15 cellular contexts compared by ENCODE assay signal in genomic region chr15:84914351-84914750, GRCh38. TPM values are rescaled to one million over a fixed set of nuclear protein-coding genes. Genes with fewer than 3 reads are reported as not detected.
DNase-seq lines count a peak whose midpoint lies in the region; ATAC-seq and TF ChIP-seq lines count a peak whose summit lies in the region.
"Had no signal": no experiment of that assay in that cellular context is flagged by ENCODE, and none has a peak within 500 bp of the region (broad histone marks: within the 10 kb centered on the region; RNA-seq: fewer than 3 reads in every experiment).

No MANE protein-coding gene starts in this region.

- H3K79me2 ChIP-seq in SK-N-SH (ENCODE audit: insufficient read depth) (no peaks in the 10 kb centered on the region), hepatocyte (no peaks in the 10 kb centered on the region)

- no peak for TF ChIP-seq RAD21 in SK-N-SH (IDR thresholded peaks at IDR 0.05; ENCODE audit: low read length)

- H3K9ac ChIP-seq in SK-N-SH, result peak overlapping the region; percentile 57; the same call in 1 of the 2 replicates

- H3K4me1 ChIP-seq in SK-N-SH (ENCODE audit: control insufficient read depth in 1 of 2, insufficient read depth in 2 of 2, low read depth in 1 of 2, low read length in 1 of 2) (peaks cover 38 to 46% of the 10 kb centered on the region in 2 experiments; a peak in 3 of 4 replicates), hepatocyte (ENCODE audit: insufficient read depth) (peaks cover 38% of the 10 kb centered on the region)

- no peaks in the 10 kb centered on the region for H4K20me1 ChIP-seq in SK-N-SH (ENCODE audit: insufficient read depth)
- H4K20me1 ChIP-seq in hepatocyte (ENCODE audit: insufficient read depth, poor library complexity, severe bottlenecking), result no peaks in the 10 kb centered on the region

- H3K4me2 ChIP-seq in SK-N-SH (peak overlapping the region; percentile 35; the same call in 1 of the 2 replicates), hepatocyte (peak overlapping the region; percentile 20)

- H3K4me3 ChIP-seq in SK-N-SH (ENCODE audit: low read depth in 2 of 2, low read length in 1 of 2) (no peak overlapping the region), hepatocyte (no peak overlapping the region)
- H3K4me3 ChIP-seq: spleen had no signal

- H3K9me2 ChIP-seq in SK-N-SH (no peaks in the 10 kb centered on the region), hepatocyte (replicated peaks; ENCODE audit: insufficient read depth) (no peaks in the 10 kb centered on the region)

- ATAC-seq in SK-N-SH treated with all-trans-retinoic acid at 6 μM for 48 hours, result no peak
- ATAC-seq in stimulated activated memory B cell treated with anti-CD40 and anti-IgM and Interleukin-4, amounts not matched to agents 10 μg/mL and 1 μg/mL and 100 μg/mL, for 72 hours, result no peak
- ATAC-seq in HG03565 (IDR thresholded peaks at IDR 0.05; ENCODE audit: unreplicated experiment), result no peak

- no peak for TF ChIP-seq CTCF in SK-N-SH (IDR thresholded peaks at IDR 0.05)
- TF ChIP-seq CTCF in RWPE1 (conservative IDR thresholded peaks at IDR 0.05; ENCODE audit: low read depth), result no peak
- TF ChIP-seq CTCF in hepatocyte (IDR thresholded peaks at IDR 0.05; ENCODE audit: poor library complexity), result no peak

- no peak for TF ChIP-seq EP300 in SK-N-SH (IDR thresholded peaks at IDR 0.05; ENCODE audit: borderline replicate concordance in 1 of 2, low read depth in 1 of 2, low read length in 1 of 2)

- peaks cover 22% of the 10 kb centered on the region for H3F3A ChIP-seq in SK-N-SH (replicated peaks; ENCODE audit: insufficient read depth)

- peak overlapping the region; percentile 78 for H3K27ac Mint-ChIP-seq in stimulated activated memory B cell treated with anti-CD40 and anti-IgM and Interleukin-4, amounts not matched to agents 10 μg/mL and 1 μg/mL and 100 μg/mL, for 72 hours

- no peaks in the 10 kb centered on the region for H3K9me3 ChIP-seq in SK-N-SH
- no peaks in the 10 kb centered on the region for H3K9me3 ChIP-seq in hepatocyte (ENCODE audit: low read depth)

- H3K27me3 ChIP-seq in SK-N-SH (ENCODE audit: insufficient read depth) (no peaks in the 10 kb centered on the region), hepatocyte (no peaks in the 10 kb centered on the region)
- H3K27me3 ChIP-seq: spleen had no signal

- H3K27me3 Mint-ChIP-seq in stimulated activated memory B cell treated with anti-CD40 and anti-IgM and Interleukin-4, amounts not matched to agents 10 μg/mL and 1 μg/mL and 100 μg/mL, for 72 hours, result peaks cover 34% of the 10 kb centered on the region

- DNase-seq in SK-N-SH (no peak), RWPE1 (ENCODE audit: low spot score) (no peak), hepatocyte (ENCODE audit: low spot score) (no peak), DMS 273 (lab: John Stamatoyannopoulos, UW; ENCODE audit: unreplicated experiment) (no peak), NOMO-1 (lab: John Stamatoyannopoulos, UW; ENCODE audit: unreplicated experiment in 2 of 2) (no peak)
- DNase-seq: DMS 273 treated with DMSO at 0.1 percent for 48 hours, spleen had no signal

- POLR2A ChIA-PET in SK-N-SH (lab: Yijun Ruan, JAX), result interaction anchor here (0.7 to 1.7 kb wide), 5 partner anchors 12 to 344 kb away, joined by 3 to 11 read pairs (median 3); partner anchors contain the start of gene SEC11A
- POLR2A ChIA-PET in RWPE1 (lab: Yijun Ruan, JAX; ENCODE audit: low non-redundant PET), result no interaction called here

- no peaks in the 10 kb centered on the region for H3K9me3 Mint-ChIP-seq in stimulated activated memory B cell treated with anti-CD40 and anti-IgM and Interleukin-4, amounts not matched to agents 10 μg/mL and 1 μg/mL and 100 μg/mL, for 72 hours

- H2AFZ ChIP-seq in SK-N-SH (ENCODE audit: low read depth) (peak overlapping the region; percentile 79), hepatocyte (no peak overlapping the region)

- H3K36me3 ChIP-seq in SK-N-SH (replicated peaks in 1 of 2; ENCODE audit: control insufficient read depth in 1 of 2, insufficient read depth in 2 of 2, low read length in 1 of 2) (no peaks in the 10 kb centered on the region), hepatocyte (replicated peaks; ENCODE audit: insufficient read depth, low read depth) (no peaks in the 10 kb centered on the region)
- H3K36me3 ChIP-seq: spleen had no signal

- WGBS in SK-N-SH (ENCODE audit: low lambda C conversion rate), result no CpG with 5 or more reads among the region's 5 CpGs
- 85% methylated on average over 5 of the region's 5 CpGs for WGBS in hepatocyte (ENCODE audit: low lambda C conversion rate, missing lambda C conversion rate)

- H3K27ac ChIP-seq in SK-N-SH (ENCODE audit: low read depth in 2 of 2, low read length in 1 of 2) (peak overlapping the region; percentile 71 to 89), RWPE1 (peak overlapping the region; percentile 75), hepatocyte (peak overlapping the region; percentile 95)
- H3K27ac ChIP-seq: spleen had no signal

- CTCF ChIA-PET in SK-N-SH (lab: Yijun Ruan, JAX), result interaction anchor here (0.5 to 2.7 kb wide), 3 partner anchors 14 to 344 kb away, joined by 3 to 17 read pairs (median 4); no protein-coding TSS in a partner anchor
- CTCF ChIA-PET in RWPE1 (lab: Yijun Ruan, JAX), result no interaction called here

- H3K4me1 Mint-ChIP-seq in stimulated activated memory B cell treated with anti-CD40 and anti-IgM and Interleukin-4, amounts not matched to agents 10 μg/mL and 1 μg/mL and 100 μg/mL, for 72 hours, result peaks cover 18% of the 10 kb centered on the region

- no peaks in the 10 kb centered on the region for H3K36me3 Mint-ChIP-seq in stimulated activated memory B cell treated with anti-CD40 and anti-IgM and Interleukin-4, amounts not matched to agents 10 μg/mL and 1 μg/mL and 100 μg/mL, for 72 hours
- H3K36me3 Mint-ChIP-seq: type B pancreatic cell had no signal

- no peak overlapping the region for H3K4me3 Mint-ChIP-seq in stimulated activated memory B cell treated with anti-CD40 and anti-IgM and Interleukin-4, amounts not matched to agents 10 μg/mL and 1 μg/mL and 100 μg/mL, for 72 hours

TF ChIP-seq in SK-N-SH, 30 proteins besides CTCF, POLR2A, EP300 and RAD21 (continues in another document):
- TF ChIP-seq REST (IDR thresholded peaks at IDR 0.05; ENCODE audit: low read depth, low read length) (no peak), MXI1 (IDR thresholded peaks at IDR 0.05; ENCODE audit: low read depth, low read length) (no peak), TCF12 (IDR thresholded peaks at IDR 0.05) (no peak), EZH2phosphoT487 (IDR thresholded peaks at IDR 0.05; ENCODE audit: borderline replicate concordance, low read depth) (no peak)

TF ChIP-seq in SK-N-SH treated with all-trans-retinoic acid at 6 μM for 48 hours, 23 proteins besides CTCF, POLR2A, EP300 and RAD21 (continues in another document):
- TF ChIP-seq ZFP30 (CRISPR knock-in tag; IDR thresholded peaks at IDR 0.05) (no peak), GLIS3 (CRISPR knock-in tag; IDR thresholded peaks at IDR 0.05) (no peak), PATZ1 (CRISPR knock-in tag; IDR thresholded peaks at IDR 0.05; ENCODE audit: borderline replicate concordance) (no peak), CSDC2 (CRISPR knock-in tag; IDR thresholded peaks at IDR 0.05) (no peak), ESRRG (CRISPR knock-in tag; IDR thresholded peaks at IDR 0.05) (no peak), CSRNP3 (CRISPR knock-in tag; IDR thresholded peaks at IDR 0.05) (no peak), ARNTL (CRISPR knock-in tag; IDR thresholded peaks at IDR 0.05; ENCODE audit: borderline replicate concordance, low read depth) (no peak), ZNF565 (CRISPR knock-in tag; conservative IDR thresholded peaks at IDR 0.05; ENCODE audit: low read depth) (no peak), POU6F1 (CRISPR knock-in tag; IDR thresholded peaks at IDR 0.05; ENCODE audit: borderline replicate concordance, low read depth) (no peak)

RNA-seq across cellular contexts. Expression of gene SLC28A1, which starts 29.9 kb away (rescaled TPM):
- polyA plus RNA-seq in SK-N-SH (2012; rRNA removed) (not detected in 2 replicates), hepatocyte (1.5 and 2.5 TPM in 2 replicates)
- polyA plus RNA-seq in SK-N-SH (2012; cell fraction: cytosol; rRNA removed), result not detected in 2 replicates
- 0.04 and 0.08 TPM in 2 replicates for polyA plus RNA-seq in SK-N-SH (2012; cell fraction: nucleus; rRNA removed)
- total RNA-seq in hepatocyte, result 2.7 and 3.0 TPM in 2 replicates
- total RNA-seq: A172, fibroblast of lung, M059J, myocyte had no signal
- polyA plus RNA-seq: fibroblast of lung had no signal
